In genomic region chr17:76426853-76427252, GRCh38 we compare ENCODE assay signal across 1 cellular context.
TF ChIP-seq lines count a peak whose summit lies in the region.

No MANE protein-coding gene starts in this region.

TF ChIP-seq in endothelial cell of umbilical vein, 7 proteins besides CTCF, POLR2A, EP300 and RAD21:
- TF ChIP-seq MYC (IDR thresholded peaks at IDR 0.05; ENCODE audit: low read depth, low read length) (no peak), POLR2AphosphoS5 (IDR thresholded peaks at IDR 0.05; ENCODE audit: insufficient read depth, low read depth, low read length) (no peak), JUN (IDR thresholded peaks at IDR 0.05; ENCODE audit: borderline replicate concordance, insufficient read depth, insufficient read length, low read depth) (no peak), GATA2 (IDR thresholded peaks at IDR 0.05; ENCODE audit: insufficient read depth, insufficient read length, low read depth, low read length) (no peak), MAX (IDR thresholded peaks at IDR 0.05; ENCODE audit: insufficient read depth, insufficient read length) (no peak), EZH2 (IDR thresholded peaks at IDR 0.05; ENCODE audit: borderline replicate concordance, low read depth, low read length, severe bottlenecking) (no peak), FOS (IDR thresholded peaks at IDR 0.05; ENCODE audit: borderline replicate concordance, insufficient read depth, low read length) (no peak)
